Comparison of ENCODE assay signal across 9 cellular contexts in the genomic region with DNA sequence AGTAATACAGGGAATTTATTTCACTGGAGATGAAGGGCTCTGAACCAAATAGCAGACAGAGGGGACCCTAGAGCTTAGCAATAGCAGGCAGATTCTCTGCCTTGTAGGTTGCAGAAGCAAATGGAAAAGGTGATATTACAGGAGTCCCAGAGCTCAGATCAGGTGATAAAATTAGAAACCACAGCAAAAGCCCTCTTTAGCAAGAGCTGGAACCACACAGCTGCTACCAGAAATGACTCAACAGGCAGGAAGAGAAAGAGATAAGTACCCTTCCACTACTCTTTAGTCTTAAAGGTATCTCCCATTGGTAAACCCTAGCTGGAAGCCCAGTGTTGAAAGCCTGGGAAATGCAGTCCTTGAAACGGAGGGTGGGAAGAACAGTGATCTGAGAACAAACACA.
DNase-seq lines count a peak whose midpoint lies in the region; ATAC-seq and TF ChIP-seq lines count a peak whose summit lies in the region.
"Had no signal": no experiment of that assay in that cellular context is flagged by ENCODE, and none has a peak within 500 bp of the region (broad histone marks: within the 10 kb centered on the region; RNA-seq: fewer than 3 reads in every experiment).

No MANE protein-coding gene starts in this region.

- ATAC-seq in heart left ventricle = peak in 3 of 4 donors; percentile 18 to 65 (median 60)
- peak; percentile 98 for ATAC-seq in HG02763 (IDR thresholded peaks at IDR 0.05; ENCODE audit: unreplicated experiment)
- peak; percentile 55 for ATAC-seq in stimulated activated naive CD8-positive, alpha-beta T cell treated with anti-CD3 and anti-CD28 coated beads, Interleukin-15, Interleukin-2, amounts not matched to agents 100 U/mL and 50 U/mL, for 24 hours

- no peak for DNase-seq in heart left ventricle
- DNase-seq in cardiac septum (ENCODE audit: low spot score) = no peak
- DNase-seq in NCI-H510A treated with DMSO at 0.1 percent for 48 hours (lab: John Stamatoyannopoulos, UW) = peak; percentile 56
- no peak for DNase-seq in stimulated activated naive CD8-positive, alpha-beta T cell treated with anti-CD3 and anti-CD28 coated beads, Interleukin-15, Interleukin-2, amounts not matched to agents 100 U/mL and 50 U/mL, for 24 hours
- no peak for DNase-seq in activated CD8-positive, alpha-beta memory T cell treated with anti-CD3 and anti-CD28 coated beads, Interleukin-2, amount 50 U/mL, for 4 hours
- DNase-seq in NCI-H1417 (lab: John Stamatoyannopoulos, UW) = no peak
- no peak for DNase-seq in kidney glomerular epithelial cell (lab: John Stamatoyannopoulos, UW)
- DNase-seq: naive B cell had no signal

- H3K27me3 ChIP-seq in heart left ventricle = no peaks in the 10 kb centered on the region

- WGBS in heart left ventricle, 4 donors = 63 to 82% (median 73%) methylated on average over 1 of the region's 1 CpG

- H3K4me1 ChIP-seq in heart left ventricle = peaks cover 0 to 4% (median 0%) of the 10 kb centered on the region in 12 donors

- no peak overlapping the region for H3K4me3 ChIP-seq in heart left ventricle

- H3K27ac ChIP-seq in heart left ventricle = no peak overlapping the region

- peaks cover 0 to 7% (median 0%) of the 10 kb centered on the region in 12 donors for H3K9me3 ChIP-seq in heart left ventricle

- intact Hi-C loops in heart left ventricle (cut with DNase I) (no loop called here), cardiac septum (cut with DNase I) (loop anchor here (10.0 kb wide), 1 partner anchor 221 kb away; no protein-coding TSS in a partner anchor)

- TF ChIP-seq CTCF in heart left ventricle (IDR thresholded peaks at IDR 0.05) = no peak

- H3K36me3 ChIP-seq in heart left ventricle = no peaks in the 10 kb centered on the region

- TF ChIP-seq POLR2A in heart left ventricle (IDR thresholded peaks at IDR 0.05) = no peak
